Comparison of ENCODE assay signal across 8 cellular contexts in genomic region chr1:37595440-37596181, GRCh38. TPM values are rescaled to one million over a fixed set of nuclear protein-coding genes. Genes with fewer than 3 reads are reported as not detected.
A peak's percentile ranks its signal among the peaks of the same experiment; 100 is the strongest.
DNase-seq lines count a peak whose midpoint lies in the region; ATAC-seq and TF ChIP-seq lines count a peak whose summit lies in the region.

Gene GNL2 (minus strand): TSS chr1:37595937. CDS start chr1:37595822, 115 bp downstream.

- intact Hi-C loops in activated T-helper 2 cell treated with anti-CD3 and anti-CD28 coated beads, Interferon-gamma antibody, Interleukin-2, Interleukin-4, amounts not matched to agents 10 μg/mL and 5 μg/mL and 100 μg/mL, durations not matched to agents 14 hours and 24 hours and 36 hours (cut with micrococcal nuclease): loop anchor here (1.0 to 10.0 kb wide), 5 partner anchors 21 to 1259 kb away; partner anchors contain the start of genes RRAGC and SNIP1
- intact Hi-C loops in natural killer cell (cut with micrococcal nuclease): loop anchor here (2.0 to 10.0 kb wide), 3 partner anchors 43 to 249 kb away; partner anchors contain the start of genes CDCA8 and SNIP1

- POLR2A ChIA-PET in RWPE1 (lab: Yijun Ruan, JAX; ENCODE audit: low non-redundant PET): no interaction called here

- H3K9me3 Mint-ChIP-seq in activated T-helper 2 cell treated with anti-CD3 and anti-CD28 coated beads, Interferon-gamma antibody, Interleukin-2, Interleukin-4, amounts not matched to agents 10 μg/mL and 5 μg/mL and 100 μg/mL, durations not matched to agents 14 hours and 24 hours and 36 hours: no peaks in the 10 kb centered on the region
- H3K9me3 Mint-ChIP-seq in natural killer cell: no peaks in the 10 kb centered on the region

- DNase-seq in Daoy (ENCODE audit: low read depth): peak; percentile 99
- peak; percentile 89 for DNase-seq in GOT3 (lab: John Stamatoyannopoulos, UW)
- DNase-seq in LNCaP clone FGC (ENCODE audit: low read depth): peak; percentile 89
- DNase-seq in RWPE1 (ENCODE audit: low spot score): peak; percentile 97
- DNase-seq in activated T-helper 2 cell treated with anti-CD3 and anti-CD28 coated beads, Interferon-gamma antibody, Interleukin-2, Interleukin-4, amounts not matched to agents 10 μg/mL and 5 μg/mL and 100 μg/mL, durations not matched to agents 14 hours and 24 hours and 36 hours (ENCODE audit: low spot score): peak; percentile 97
- peak; percentile 95 for DNase-seq in fibroblast of mammary gland (ENCODE audit: low read depth)
- peak; percentile 97 for DNase-seq in natural killer cell
- peak; percentile 95 for DNase-seq in stimulated activated naive CD4-positive, alpha-beta T cell treated with Interleukin-2 at 50 U/mL for 16 hours (lab: John Stamatoyannopoulos, UW)

- H3K4me3 ChIP-seq in LNCaP clone FGC (ENCODE audit: low read depth, low read length) (peak within 1 kb of the TSS; percentile 94), fibroblast of mammary gland (ENCODE audit: control insufficient read depth, low read depth, low read length) (peak within 1 kb of the TSS; percentile 99)

- H3K27ac ChIP-seq in RWPE1: peak within 1 kb of the TSS; percentile 65

- H3K27me3 Mint-ChIP-seq in activated T-helper 2 cell treated with anti-CD3 and anti-CD28 coated beads, Interferon-gamma antibody, Interleukin-2, Interleukin-4, amounts not matched to agents 10 μg/mL and 5 μg/mL and 100 μg/mL, durations not matched to agents 14 hours and 24 hours and 36 hours (ENCODE audit: low read depth): peaks cover 3% of the 10 kb centered on the region
- no peaks in the 10 kb centered on the region for H3K27me3 Mint-ChIP-seq in natural killer cell (ENCODE audit: low read depth in 2 of 2)

- peaks cover 43% of the 10 kb centered on the region for H3K36me3 Mint-ChIP-seq in activated T-helper 2 cell treated with anti-CD3 and anti-CD28 coated beads, Interferon-gamma antibody, Interleukin-2, Interleukin-4, amounts not matched to agents 10 μg/mL and 5 μg/mL and 100 μg/mL, durations not matched to agents 14 hours and 24 hours and 36 hours (ENCODE audit: low read depth)
- H3K36me3 Mint-ChIP-seq in natural killer cell: peaks cover 6% of the 10 kb centered on the region

- CTCF ChIA-PET in RWPE1 (lab: Yijun Ruan, JAX): interaction anchor here (0.6 kb wide), 3 partner anchors 67 to 270 kb away, joined by 3 to 4 read pairs (median 3); no protein-coding TSS in a partner anchor

- H3K27ac Mint-ChIP-seq in activated T-helper 2 cell treated with anti-CD3 and anti-CD28 coated beads, Interferon-gamma antibody, Interleukin-2, Interleukin-4, amounts not matched to agents 10 μg/mL and 5 μg/mL and 100 μg/mL, durations not matched to agents 14 hours and 24 hours and 36 hours: peak within 1 kb of the TSS; percentile 92
- H3K27ac Mint-ChIP-seq in natural killer cell: peak within 1 kb of the TSS; percentile 99 to 100

- TF ChIP-seq CTCF in LNCaP clone FGC (IDR thresholded peaks at IDR 0.05; ENCODE audit: control insufficient read depth, extremely low read depth, insufficient read depth) (no peak), RWPE1 (conservative IDR thresholded peaks at IDR 0.05; ENCODE audit: low read depth) (no peak), fibroblast of mammary gland (conservative IDR thresholded peaks at IDR 0.05; ENCODE audit: control insufficient read depth, insufficient read depth, low read depth, low read length) (no peak), natural killer cell (IDR thresholded peaks at IDR 0.05) (no peak)

- ATAC-seq in natural killer cell: peak; percentile 96 to 100 (median 98)

- H3K4me3 Mint-ChIP-seq in activated T-helper 2 cell treated with anti-CD3 and anti-CD28 coated beads, Interferon-gamma antibody, Interleukin-2, Interleukin-4, amounts not matched to agents 10 μg/mL and 5 μg/mL and 100 μg/mL, durations not matched to agents 14 hours and 24 hours and 36 hours (ENCODE audit: low read depth): peak within 1 kb of the TSS; percentile 99
- H3K4me3 Mint-ChIP-seq in natural killer cell: peak within 1 kb of the TSS; percentile 99

- H3K4me1 Mint-ChIP-seq in activated T-helper 2 cell treated with anti-CD3 and anti-CD28 coated beads, Interferon-gamma antibody, Interleukin-2, Interleukin-4, amounts not matched to agents 10 μg/mL and 5 μg/mL and 100 μg/mL, durations not matched to agents 14 hours and 24 hours and 36 hours (ENCODE audit: low read depth): peaks cover 22% of the 10 kb centered on the region
- peaks cover 23% of the 10 kb centered on the region in 2 donors for H3K4me1 Mint-ChIP-seq in natural killer cell

RNA-seq across cellular contexts. Expression of gene GNL2, which starts in this region (rescaled TPM):
- 140 and 144 TPM in 2 replicates for total RNA-seq in Daoy (2014; rRNA removed; shearing (Covaris generic))
- 95.6 and 98.0 TPM in 2 replicates for total RNA-seq in activated T-helper 2 cell treated with anti-CD3 and anti-CD28 coated beads, Interferon-gamma antibody, Interleukin-2, Interleukin-4, amounts not matched to agents 10 μg/mL and 5 μg/mL and 100 μg/mL, durations not matched to agents 14 hours and 24 hours and 36 hours
- 10 to 100 TPM; 70.7 to 89.9 (median 85.8) TPM for total RNA-seq in natural killer cell

Comparison
In these comparisons a context has a peak if more than half of its experiments do, and no peak if none do; other contexts are left out.
1. Peak in every context shown above with its lines: DNase-seq, ATAC-seq, H3K4me3 ChIP-seq and H3K27ac ChIP-seq.